In genomic region chr15:48072941-48073340, GRCh38 we compare ENCODE assay signal across 42 cellular contexts. TPM values are rescaled to one million over a fixed set of nuclear protein-coding genes. Genes with fewer than 3 reads are reported as not detected.
"Had no signal": no experiment of that assay in that cellular context is flagged by ENCODE, and none has a peak within 500 bp of the region (broad histone marks: within the 10 kb centered on the region; RNA-seq: fewer than 3 reads in every experiment).

No MANE protein-coding gene starts in this region.

- H3K36me3 ChIP-seq: adrenal gland, ascending aorta, brain microvascular endothelial cell, breast epithelium, cardiac muscle cell had no signal

- H3K4me1 ChIP-seq: adrenal gland, ascending aorta, body of pancreas, breast epithelium had no signal

- ATAC-seq: activated naive CD4-positive, alpha-beta T cell treated with anti-CD3 and anti-CD28 coated beads, Interleukin-2, amount 50 U/mL, for 72 hours; activated naive CD8-positive, alpha-beta T cell treated with anti-CD3 and anti-CD28 coated beads, Interleukin-2, amount 50 U/mL, for 24 hours; activated T-cell treated with anti-CD3 and anti-CD28 coated beads, Interleukin-2, amount 50 U/mL, for 72 hours; activated T-helper 17 cell treated with anti-CD3 and anti-CD28 coated beads, Interleukin-2, amount 50 U/mL, for 72 hours; body of pancreas had no signal

- H3K27ac ChIP-seq: adrenal gland, ascending aorta, body of pancreas, brain microvascular endothelial cell, breast epithelium, cardiac muscle cell had no signal

- H3K4me3 Mint-ChIP-seq: activated naive CD4-positive, alpha-beta T cell treated with anti-CD3 and anti-CD28 coated beads for 36 hours; activated naive CD4-positive, alpha-beta T cell treated with anti-CD3 and anti-CD28 coated beads, Interleukin-2, amount 10 ng/mL, durations not matched to agents 7 days and 5 days; activated naive CD4-positive, alpha-beta T cell treated with anti-CD3 and anti-CD28 coated beads, Interleukin-2, amount 50 U/mL, for 24 hours; activated naive CD8-positive, alpha-beta T cell; activated naive CD8-positive, alpha-beta T cell treated with anti-CD3 and anti-CD28 coated beads for 36 hours; activated naive CD8-positive, alpha-beta T cell treated with anti-CD3 and anti-CD28 coated beads, Interleukin-2, amount 10 ng/mL, durations not matched to agents 7 days and 5 days; activated naive CD8-positive, alpha-beta T cell treated with anti-CD3 and anti-CD28 coated beads, Interleukin-2, amount 50 U/mL, for 24 hours; activated T-cell treated with anti-CD3 and anti-CD28 coated beads, Interleukin-2, amount 50 U/mL, for 24 hours; activated T-cell treated with anti-CD3 and anti-CD28 coated beads, Interleukin-2, amount 50 U/mL, for 72 hours; activated T-helper 1 cell treated with anti-CD3 and anti-CD28 coated beads, Interleukin-12 subunit alpha, Interleukin-12 subunit beta, Interleukin-2, Interleukin-4 antibody, amounts not matched to agents 30 ng/mL and 10 ng/mL and 1 ng/mL, durations not matched to agents 14 hours and 24 hours and 36 hours; activated T-helper 17 cell treated with anti-CD3 and anti-CD28 coated beads, Interleukin-2, amount 50 U/mL, for 72 hours; brain; central memory CD8-positive, alpha-beta T cell had no signal

- H3K36me3 Mint-ChIP-seq: activated naive CD4-positive, alpha-beta T cell treated with anti-CD3 and anti-CD28 coated beads, Interleukin-2, amount 10 ng/mL, durations not matched to agents 7 days and 5 days; activated naive CD4-positive, alpha-beta T cell treated with anti-CD3 and anti-CD28 coated beads, Interleukin-2, amount 50 U/mL, for 24 hours; activated naive CD4-positive, alpha-beta T cell treated with anti-CD3 and anti-CD28 coated beads, Interleukin-2, amount 50 U/mL, for 72 hours; activated naive CD8-positive, alpha-beta T cell; activated naive CD8-positive, alpha-beta T cell treated with anti-CD3 and anti-CD28 coated beads, Interleukin-2, amount 10 ng/mL, durations not matched to agents 7 days and 5 days; brain had no signal

- H3K9me3 ChIP-seq: adrenal gland, ascending aorta, body of pancreas, breast epithelium had no signal

- H3K9me3 Mint-ChIP-seq: activated naive CD4-positive, alpha-beta T cell treated with anti-CD3 and anti-CD28 coated beads, Interleukin-2, amount 10 ng/mL, durations not matched to agents 7 days and 5 days; activated naive CD8-positive, alpha-beta T cell treated with anti-CD3 and anti-CD28 coated beads, Interleukin-2, amount 10 ng/mL, durations not matched to agents 7 days and 5 days; activated naive CD8-positive, alpha-beta T cell treated with anti-CD3 and anti-CD28 coated beads, Interleukin-2, amount 50 U/mL, for 24 hours; activated T-helper 1 cell treated with anti-CD3 and anti-CD28 coated beads, Interleukin-12 subunit alpha, Interleukin-12 subunit beta, Interleukin-2, Interleukin-4 antibody, amounts not matched to agents 30 ng/mL and 10 ng/mL and 1 ng/mL, durations not matched to agents 14 hours and 24 hours and 36 hours; activated T-helper 2 cell treated with anti-CD3 and anti-CD28 coated beads, Interferon-gamma antibody, Interleukin-2, Interleukin-4, amounts not matched to agents 10 μg/mL and 5 μg/mL and 100 μg/mL, durations not matched to agents 14 hours and 24 hours and 36 hours; central memory CD8-positive, alpha-beta T cell had no signal

- H3K4me1 Mint-ChIP-seq: activated naive CD4-positive, alpha-beta T cell treated with anti-CD3 and anti-CD28 coated beads, Interleukin-2, amount 10 ng/mL, durations not matched to agents 7 days and 5 days; activated naive CD4-positive, alpha-beta T cell treated with anti-CD3 and anti-CD28 coated beads, Interleukin-2, amount 50 U/mL, for 24 hours; activated naive CD8-positive, alpha-beta T cell treated with anti-CD3 and anti-CD28 coated beads for 36 hours; activated naive CD8-positive, alpha-beta T cell treated with anti-CD3 and anti-CD28 coated beads, Interleukin-2, amount 10 ng/mL, durations not matched to agents 7 days and 5 days; activated naive CD8-positive, alpha-beta T cell treated with anti-CD3 and anti-CD28 coated beads, Interleukin-2, amount 50 U/mL, for 24 hours; activated T-helper 17 cell treated with anti-CD3 and anti-CD28 coated beads, Interleukin-2, amount 50 U/mL, for 72 hours; central memory CD8-positive, alpha-beta T cell had no signal

- H3K27ac Mint-ChIP-seq: activated naive CD4-positive, alpha-beta T cell treated with anti-CD3 and anti-CD28 coated beads for 36 hours; activated naive CD4-positive, alpha-beta T cell treated with anti-CD3 and anti-CD28 coated beads, Interleukin-2, amount 10 ng/mL, durations not matched to agents 7 days and 5 days; activated naive CD4-positive, alpha-beta T cell treated with anti-CD3 and anti-CD28 coated beads, Interleukin-2, amount 50 U/mL, for 24 hours; activated naive CD4-positive, alpha-beta T cell treated with anti-CD3 and anti-CD28 coated beads, Interleukin-2, amount 50 U/mL, for 72 hours; activated naive CD8-positive, alpha-beta T cell; activated naive CD8-positive, alpha-beta T cell treated with anti-CD3 and anti-CD28 coated beads for 36 hours; activated naive CD8-positive, alpha-beta T cell treated with anti-CD3 and anti-CD28 coated beads, Interleukin-2, amount 10 ng/mL, durations not matched to agents 7 days and 5 days; activated naive CD8-positive, alpha-beta T cell treated with anti-CD3 and anti-CD28 coated beads, Interleukin-2, amount 50 U/mL, for 24 hours; activated T-cell treated with anti-CD3 and anti-CD28 coated beads, Interleukin-2, amount 50 U/mL, for 24 hours; activated T-cell treated with anti-CD3 and anti-CD28 coated beads, Interleukin-2, amount 50 U/mL, for 72 hours; activated T-helper 1 cell treated with anti-CD3 and anti-CD28 coated beads, Interleukin-12 subunit alpha, Interleukin-12 subunit beta, Interleukin-2, Interleukin-4 antibody, amounts not matched to agents 30 ng/mL and 10 ng/mL and 1 ng/mL, durations not matched to agents 14 hours and 24 hours and 36 hours; activated T-helper 17 cell treated with anti-CD3 and anti-CD28 coated beads, Interleukin-2, amount 50 U/mL, for 72 hours; activated T-helper 2 cell treated with anti-CD3 and anti-CD28 coated beads, Interferon-gamma antibody, Interleukin-2, Interleukin-4, amounts not matched to agents 10 μg/mL and 5 μg/mL and 100 μg/mL, durations not matched to agents 14 hours and 24 hours and 36 hours; brain had no signal

- H3K4me3 ChIP-seq: adrenal gland, ascending aorta, body of pancreas, breast epithelium, cardiac muscle cell had no signal

- DNase-seq: activated effector memory CD4-positive, alpha-beta T cell treated with anti-CD3 and anti-CD28 coated beads, Interleukin-2, amount 50 U/mL, for 16 hours; activated effector memory CD4-positive, alpha-beta T cell treated with Interleukin-2 at 50 U/mL for 16 hours; activated gamma-delta T cell; activated gamma-delta T cell treated with Interleukin-2 at 50 U/mL for 16 hours; activated naive CD4-positive, alpha-beta T cell; activated naive CD4-positive, alpha-beta T cell treated with anti-CD3 and anti-CD28 coated beads for 36 hours; activated naive CD4-positive, alpha-beta T cell treated with anti-CD3 and anti-CD28 coated beads, Interleukin-2, amount 10 ng/mL, durations not matched to agents 7 days and 5 days; activated naive CD4-positive, alpha-beta T cell treated with anti-CD3 and anti-CD28 coated beads, Interleukin-2, amount 50 U/mL, for 16 hours; activated naive CD4-positive, alpha-beta T cell treated with Interleukin-2 at 50 U/mL for 16 hours; activated naive CD8-positive, alpha-beta T cell treated with anti-CD3 and anti-CD28 coated beads for 36 hours; activated naive CD8-positive, alpha-beta T cell treated with anti-CD3 and anti-CD28 coated beads, Interleukin-2, amount 10 ng/mL, durations not matched to agents 7 days and 5 days; activated naive CD8-positive, alpha-beta T cell treated with anti-CD3 and anti-CD28 coated beads, Interleukin-2, amount 50 U/mL, for 24 hours; activated T-cell treated with anti-CD3 and anti-CD28 coated beads for 4 hours; activated T-cell treated with anti-CD3 and anti-CD28 coated beads, Interleukin-2, amount 50 U/mL, for 1 hour; activated T-cell treated with anti-CD3 and anti-CD28 coated beads, Interleukin-2, amount 50 U/mL, for 24 hours; activated T-cell treated with anti-CD3 and anti-CD28 coated beads, Interleukin-2, amount 50 U/mL, for 48 hours; activated T-cell treated with anti-CD3 and anti-CD28 coated beads, Interleukin-2, amount 50 U/mL, for 72 hours; adrenal gland; amniotic stem cell; amygdala; anterior cingulate cortex; aorta; body of pancreas; brain microvascular endothelial cell; caudate nucleus; central memory CD4-positive, alpha-beta T cell; cerebellar nuclear complex had no signal

- H3K27me3 ChIP-seq: adrenal gland, ascending aorta, body of pancreas, brain microvascular endothelial cell, breast epithelium, cardiac muscle cell had no signal

RNA-seq across cellular contexts. Expression of gene SLC24A5, which starts 47.8 kb away (rescaled TPM):
- total RNA-seq: activated naive CD4-positive, alpha-beta T cell treated with anti-CD3 and anti-CD28 coated beads for 36 hours; activated naive CD4-positive, alpha-beta T cell treated with anti-CD3 and anti-CD28 coated beads, Interleukin-2, amount 50 U/mL, for 72 hours; activated naive CD8-positive, alpha-beta T cell treated with anti-CD3 and anti-CD28 coated beads for 36 hours; activated naive CD8-positive, alpha-beta T cell treated with anti-CD3 and anti-CD28 coated beads, Interleukin-2, amount 10 ng/mL, durations not matched to agents 7 days and 5 days; activated T-cell treated with anti-CD3 and anti-CD28 coated beads, Interleukin-2, amount 50 U/mL, for 72 hours; activated T-helper 1 cell treated with anti-CD3 and anti-CD28 coated beads, Interleukin-12 subunit alpha, Interleukin-12 subunit beta, Interleukin-2, Interleukin-4 antibody, amounts not matched to agents 30 ng/mL and 10 ng/mL and 1 ng/mL, durations not matched to agents 14 hours and 24 hours and 36 hours; activated T-helper 17 cell treated with anti-CD3 and anti-CD28 coated beads, Interleukin-2, amount 50 U/mL, for 72 hours; activated T-helper 2 cell treated with anti-CD3 and anti-CD28 coated beads, Interferon-gamma antibody, Interleukin-2, Interleukin-4, amounts not matched to agents 10 μg/mL and 5 μg/mL and 100 μg/mL, durations not matched to agents 14 hours and 24 hours and 36 hours; adrenal gland; aorta; ascending aorta; astrocyte; body of pancreas; breast epithelium; bronchial epithelial cell; cardiac muscle cell; cardiac septum had no signal
- polyA plus RNA-seq: adipose tissue, cardiac muscle cell had no signal
